2 cellular contexts compared by ENCODE assay signal in genomic region chr18:21000667-21001066, GRCh38.
TF ChIP-seq lines count a peak whose summit lies in the region.

No MANE protein-coding gene starts in this region.

TF ChIP-seq in IMR-90, 13 proteins besides CTCF, POLR2A, EP300 and RAD21 (continued from another document):
- TF ChIP-seq USF2 (IDR thresholded peaks at IDR 0.05; ENCODE audit: low read depth, low read length): no peak
- TF ChIP-seq MXI1 (IDR thresholded peaks at IDR 0.05; ENCODE audit: borderline replicate concordance, low read depth, low read length): no peak
- TF ChIP-seq CEBPB (IDR thresholded peaks at IDR 0.05; ENCODE audit: low read depth, low read length): no peak
- no peak for TF ChIP-seq SMC3 (IDR thresholded peaks at IDR 0.05; ENCODE audit: low read depth, low read length)

TF ChIP-seq in GM12878, 131 proteins besides CTCF, POLR2A, EP300 and RAD21 (continued from another document):
- TF ChIP-seq SKIL (IDR thresholded peaks at IDR 0.05; ENCODE audit: low read depth, poor library complexity, severe bottlenecking): no peak
- TF ChIP-seq SPI1 (IDR thresholded peaks at IDR 0.05; ENCODE audit: borderline replicate concordance, insufficient read depth, low read depth, low read length): no peak
- TF ChIP-seq CEBPB (IDR thresholded peaks at IDR 0.05; ENCODE audit: borderline replicate concordance in 1 of 2, low read depth in 2 of 2, low read length in 2 of 2): no peak
- no peak for TF ChIP-seq USF2 (IDR thresholded peaks at IDR 0.05; ENCODE audit: borderline replicate concordance, low read depth, low read length)
- TF ChIP-seq E2F4 (IDR thresholded peaks at IDR 0.05; ENCODE audit: low read depth, low read length): no peak
